ENCODE assay signal across 10 cellular contexts in genomic region chr5:157290156-157290980, GRCh38. TPM values are rescaled to one million over a fixed set of nuclear protein-coding genes. Genes with fewer than 3 reads are reported as not detected.
DNase-seq lines count a peak whose midpoint lies in the region; FAIRE-seq and TF ChIP-seq lines count a peak whose summit lies in the region.
"Had no signal": no experiment of that assay in that cellular context is flagged by ENCODE, and none has a peak within 500 bp of the region (broad histone marks: within the 10 kb centered on the region; RNA-seq: fewer than 3 reads in every experiment).

No MANE protein-coding gene starts in this region.

- no peak overlapping the region for H3K4me3 Mint-ChIP-seq in T-helper 1 cell treated with Interleukin-12 subunit alpha and Interleukin-12 subunit beta and Interleukin-4 antibody, amounts not matched to agents 30 μg/mL and 1 μg/mL, for 36 hours
- peak overlapping the region in 1 of 4 donors; percentile 53 for H3K4me3 Mint-ChIP-seq in IgD-negative memory B cell
- H3K4me3 Mint-ChIP-seq: central memory CD8-positive, alpha-beta T cell had no signal

- no peak overlapping the region for H3K4me3 ChIP-seq in choroid plexus epithelial cell (ENCODE audit: low read depth, low read length)

- peak overlapping the region; percentile 55 for H3K27ac Mint-ChIP-seq in T-helper 1 cell treated with Interleukin-12 subunit alpha and Interleukin-12 subunit beta and Interleukin-4 antibody, amounts not matched to agents 30 μg/mL and 1 μg/mL, for 36 hours
- peak overlapping the region in 2 of 3 donors; percentile 85 to 90 for H3K27ac Mint-ChIP-seq in IgD-negative memory B cell

- H3K36me3 Mint-ChIP-seq in T-helper 1 cell treated with Interleukin-12 subunit alpha and Interleukin-12 subunit beta and Interleukin-4 antibody, amounts not matched to agents 30 μg/mL and 1 μg/mL, for 36 hours (ENCODE audit: low read depth) = peaks cover 62% of the 10 kb centered on the region
- peaks cover 23% of the 10 kb centered on the region for H3K36me3 Mint-ChIP-seq in IgD-negative memory B cell

- no peak for TF ChIP-seq CTCF in choroid plexus epithelial cell (conservative IDR thresholded peaks at IDR 0.05; ENCODE audit: low read depth, low read length)

- no peaks in the 10 kb centered on the region for H3K9me3 Mint-ChIP-seq in T-helper 1 cell treated with Interleukin-12 subunit alpha and Interleukin-12 subunit beta and Interleukin-4 antibody, amounts not matched to agents 30 μg/mL and 1 μg/mL, for 36 hours
- peaks cover 0 to 2% (median 2%) of the 10 kb centered on the region in 3 donors for H3K9me3 Mint-ChIP-seq in IgD-negative memory B cell
- H3K9me3 Mint-ChIP-seq: central memory CD8-positive, alpha-beta T cell had no signal

- H3K4me1 Mint-ChIP-seq in T-helper 1 cell treated with Interleukin-12 subunit alpha and Interleukin-12 subunit beta and Interleukin-4 antibody, amounts not matched to agents 30 μg/mL and 1 μg/mL, for 36 hours (ENCODE audit: low read depth) = peaks cover 50% of the 10 kb centered on the region
- H3K4me1 Mint-ChIP-seq in IgD-negative memory B cell = peaks cover 11 to 29% (median 20%) of the 10 kb centered on the region in 3 donors

- no peaks in the 10 kb centered on the region for H3K27me3 Mint-ChIP-seq in T-helper 1 cell treated with Interleukin-12 subunit alpha and Interleukin-12 subunit beta and Interleukin-4 antibody, amounts not matched to agents 30 μg/mL and 1 μg/mL, for 36 hours (ENCODE audit: low read depth)
- H3K27me3 Mint-ChIP-seq in IgD-negative memory B cell = no peaks in the 10 kb centered on the region
- H3K27me3 Mint-ChIP-seq: central memory CD8-positive, alpha-beta T cell had no signal

- no peak for FAIRE-seq in H54 (lab: Jason Lieb, UNC)

- DNase-seq in T-helper 1 cell (no peak), choroid plexus epithelial cell (ENCODE audit: low read depth) (peak; percentile 41), non-pigmented ciliary epithelial cell (ENCODE audit: low read depth) (peak; percentile 31), hippocampal formation (lab: John Stamatoyannopoulos, UW) (no peak), H54 (ENCODE audit: insufficient read length, low spot score) (no peak)
- DNase-seq in activated effector memory CD4-positive, alpha-beta T cell treated with anti-CD3 and anti-CD28 coated beads, Interleukin-2, amount 50 U/mL, for 16 hours = no peak
- DNase-seq: NCI-H187 treated with DMSO at 0.1 percent for 48 hours had no signal

- no peak for TF ChIP-seq POLR2A in H54 (IDR thresholded peaks at IDR 0.05; ENCODE audit: low read depth, low read length)

RNA-seq across cellular contexts. Expression of gene CYFIP2, which starts 24.4 kb away (rescaled TPM):
- polyA plus RNA-seq in IgD-negative memory B cell = 366 TPM

Comparison
In these comparisons a context has a peak if more than half of its experiments do, and no peak if none do; other contexts are left out.
1. DNase-seq: peak in choroid plexus epithelial cell (single experiment) and non-pigmented ciliary epithelial cell (single experiment); none in T-helper 1 cell (0 of 5), hippocampal formation (0 of 2), activated effector memory CD4-positive, alpha-beta T cell treated with anti-CD3 and anti-CD28 coated beads, Interleukin-2, amount 50 U/mL, for 16 hours (single experiment) and H54 (single experiment).